In genomic region chr10:6177880-6178281, GRCh38 we compare ENCODE assay signal across 3 cellular contexts.
TF ChIP-seq lines count a peak whose summit lies in the region.

No MANE protein-coding gene starts in this region.

TF ChIP-seq in SK-N-SH, 30 proteins besides CTCF, POLR2A, EP300 and RAD21 (continued from another document):
- TF ChIP-seq, protein P1, sequence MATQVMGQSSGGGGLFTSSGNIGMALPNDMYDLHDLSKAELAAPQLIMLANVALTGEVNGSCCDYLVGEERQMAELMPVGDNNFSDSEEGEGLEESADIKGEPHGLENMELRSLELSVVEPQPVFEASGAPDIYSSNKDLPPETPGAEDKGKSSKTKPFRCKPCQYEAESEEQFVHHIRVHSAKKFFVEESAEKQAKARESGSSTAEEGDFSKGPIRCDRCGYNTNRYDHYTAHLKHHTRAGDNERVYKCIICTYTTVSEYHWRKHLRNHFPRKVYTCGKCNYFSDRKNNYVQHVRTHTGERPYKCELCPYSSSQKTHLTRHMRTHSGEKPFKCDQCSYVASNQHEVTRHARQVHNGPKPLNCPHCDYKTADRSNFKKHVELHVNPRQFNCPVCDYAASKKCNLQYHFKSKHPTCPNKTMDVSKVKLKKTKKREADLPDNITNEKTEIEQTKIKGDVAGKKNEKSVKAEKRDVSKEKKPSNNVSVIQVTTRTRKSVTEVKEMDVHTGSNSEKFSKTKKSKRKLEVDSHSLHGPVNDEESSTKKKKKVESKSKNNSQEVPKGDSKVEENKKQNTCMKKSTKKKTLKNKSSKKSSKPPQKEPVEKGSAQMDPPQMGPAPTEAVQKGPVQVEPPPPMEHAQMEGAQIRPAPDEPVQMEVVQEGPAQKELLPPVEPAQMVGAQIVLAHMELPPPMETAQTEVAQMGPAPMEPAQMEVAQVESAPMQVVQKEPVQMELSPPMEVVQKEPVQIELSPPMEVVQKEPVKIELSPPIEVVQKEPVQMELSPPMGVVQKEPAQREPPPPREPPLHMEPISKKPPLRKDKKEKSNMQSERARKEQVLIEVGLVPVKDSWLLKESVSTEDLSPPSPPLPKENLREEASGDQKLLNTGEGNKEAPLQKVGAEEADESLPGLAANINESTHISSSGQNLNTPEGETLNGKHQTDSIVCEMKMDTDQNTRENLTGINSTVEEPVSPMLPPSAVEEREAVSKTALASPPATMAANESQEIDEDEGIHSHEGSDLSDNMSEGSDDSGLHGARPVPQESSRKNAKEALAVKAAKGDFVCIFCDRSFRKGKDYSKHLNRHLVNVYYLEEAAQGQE (IDR thresholded peaks at IDR 0.05; ENCODE audit: low read depth, low read length): no peak
- no peak for TF ChIP-seq TAF1 (IDR thresholded peaks at IDR 0.05; ENCODE audit: borderline replicate concordance, low read depth, low read length)
- TF ChIP-seq SIN3A (IDR thresholded peaks at IDR 0.05; ENCODE audit: borderline replicate concordance, low read depth, low read length): no peak
- TF ChIP-seq PBX3 (IDR thresholded peaks at IDR 0.05): no peak
- TF ChIP-seq, protein P2, sequence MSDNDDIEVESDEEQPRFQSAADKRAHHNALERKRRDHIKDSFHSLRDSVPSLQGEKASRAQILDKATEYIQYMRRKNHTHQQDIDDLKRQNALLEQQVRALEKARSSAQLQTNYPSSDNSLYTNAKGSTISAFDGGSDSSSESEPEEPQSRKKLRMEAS (IDR thresholded peaks at IDR 0.05; ENCODE audit: low read depth): no peak
- no peak for TF ChIP-seq YY1 (IDR thresholded peaks at IDR 0.05; ENCODE audit: low read depth)
- no peak for TF ChIP-seq JUND (IDR thresholded peaks at IDR 0.05)
- no peak for TF ChIP-seq CHD2 (IDR thresholded peaks at IDR 0.05; ENCODE audit: low read length, partially characterized antibody)
- TF ChIP-seq POLR2AphosphoS5 (IDR thresholded peaks at IDR 0.05; ENCODE audit: low read depth, low read length): no peak
- TF ChIP-seq SMC3 (IDR thresholded peaks at IDR 0.05; ENCODE audit: low read depth, low read length): no peak

TF ChIP-seq in SK-N-SH treated with all-trans-retinoic acid at 6 μM for 48 hours, 23 proteins besides CTCF, POLR2A, EP300 and RAD21 (continued from another document):
- no peak for TF ChIP-seq ZC3H10 (CRISPR knock-in tag; IDR thresholded peaks at IDR 0.05)
- TF ChIP-seq PPARA (CRISPR knock-in tag; IDR thresholded peaks at IDR 0.05; ENCODE audit: borderline replicate concordance): no peak
- no peak for TF ChIP-seq ZNF565 (CRISPR knock-in tag; conservative IDR thresholded peaks at IDR 0.05; ENCODE audit: low read depth)
- no peak for TF ChIP-seq CSRNP3 (CRISPR knock-in tag; IDR thresholded peaks at IDR 0.05)
- no peak for TF ChIP-seq ZNF70 (CRISPR knock-in tag; IDR thresholded peaks at IDR 0.05)
- no peak for TF ChIP-seq RARB (CRISPR knock-in tag; IDR thresholded peaks at IDR 0.05)
- TF ChIP-seq ISL1 (CRISPR knock-in tag; IDR thresholded peaks at IDR 0.05): no peak
- no peak for TF ChIP-seq SNAI2 (CRISPR knock-in tag; IDR thresholded peaks at IDR 0.05)
- TF ChIP-seq, protein P3, sequence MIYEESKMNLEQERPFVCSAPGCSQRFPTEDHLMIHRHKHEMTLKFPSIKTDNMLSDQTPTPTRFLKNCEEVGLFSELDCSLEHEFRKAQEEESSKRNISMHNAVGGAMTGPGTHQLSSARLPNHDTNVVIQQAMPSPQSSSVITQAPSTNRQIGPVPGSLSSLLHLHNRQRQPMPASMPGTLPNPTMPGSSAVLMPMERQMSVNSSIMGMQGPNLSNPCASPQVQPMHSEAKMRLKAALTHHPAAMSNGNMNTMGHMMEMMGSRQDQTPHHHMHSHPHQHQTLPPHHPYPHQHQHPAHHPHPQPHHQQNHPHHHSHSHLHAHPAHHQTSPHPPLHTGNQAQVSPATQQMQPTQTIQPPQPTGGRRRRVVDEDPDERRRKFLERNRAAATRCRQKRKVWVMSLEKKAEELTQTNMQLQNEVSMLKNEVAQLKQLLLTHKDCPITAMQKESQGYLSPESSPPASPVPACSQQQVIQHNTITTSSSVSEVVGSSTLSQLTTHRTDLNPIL (CRISPR knock-in tag; IDR thresholded peaks at IDR 0.05; ENCODE audit: low read depth): no peak
- TF ChIP-seq TCF4 (CRISPR knock-in tag; IDR thresholded peaks at IDR 0.05; ENCODE audit: borderline replicate concordance): no peak

TF ChIP-seq in WTC11, 78 proteins besides CTCF, POLR2A, EP300 and RAD21 (continued from another document):
- TF ChIP-seq, protein P4, sequence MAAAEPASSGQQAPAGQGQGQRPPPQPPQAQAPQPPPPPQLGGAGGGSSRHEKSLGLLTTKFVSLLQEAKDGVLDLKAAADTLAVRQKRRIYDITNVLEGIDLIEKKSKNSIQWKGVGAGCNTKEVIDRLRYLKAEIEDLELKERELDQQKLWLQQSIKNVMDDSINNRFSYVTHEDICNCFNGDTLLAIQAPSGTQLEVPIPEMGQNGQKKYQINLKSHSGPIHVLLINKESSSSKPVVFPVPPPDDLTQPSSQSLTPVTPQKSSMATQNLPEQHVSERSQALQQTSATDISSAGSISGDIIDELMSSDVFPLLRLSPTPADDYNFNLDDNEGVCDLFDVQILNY (CRISPR knock-in tag; IDR thresholded peaks at IDR 0.05): no peak
- no peak for TF ChIP-seq ZMAT4 (CRISPR knock-in tag; IDR thresholded peaks at IDR 0.05)
- TF ChIP-seq ZNF219 (CRISPR knock-in tag; IDR thresholded peaks at IDR 0.05; ENCODE audit: borderline replicate concordance): no peak
- no peak for TF ChIP-seq NFATC4 (CRISPR knock-in tag; IDR thresholded peaks at IDR 0.05)
- no peak for TF ChIP-seq ZNF281 (CRISPR knock-in tag; IDR thresholded peaks at IDR 0.05)
- no peak for TF ChIP-seq TEAD4 (CRISPR knock-in tag; IDR thresholded peaks at IDR 0.05)
- no peak for TF ChIP-seq ELF4 (CRISPR knock-in tag; IDR thresholded peaks at IDR 0.05; ENCODE audit: low read depth)
- no peak for TF ChIP-seq ZNF423 (CRISPR knock-in tag; IDR thresholded peaks at IDR 0.05)
- TF ChIP-seq ZNF121 (CRISPR knock-in tag; IDR thresholded peaks at IDR 0.05): no peak
